14 cellular contexts compared by ENCODE assay signal in genomic region chrX:106933538-106933961, GRCh38. TPM values are rescaled to one million over a fixed set of nuclear protein-coding genes. Genes with fewer than 3 reads are reported as not detected.
A peak's percentile ranks its signal among the peaks of the same experiment; 100 is the strongest.
DNase-seq lines count a peak whose midpoint lies in the region; ATAC-seq and TF ChIP-seq lines count a peak whose summit lies in the region.
"Had no signal": no experiment of that assay in that cellular context is flagged by ENCODE, and none has a peak within 500 bp of the region (broad histone marks: within the 10 kb centered on the region; RNA-seq: fewer than 3 reads in every experiment).

No MANE protein-coding gene starts in this region.

- TF ChIP-seq CTCF in Caco-2 (IDR thresholded peaks at IDR 0.05; ENCODE audit: insufficient read depth in 1 of 2, low read depth in 1 of 2, low read length in 1 of 2, severe bottlenecking in 1 of 2, unreplicated experiment in 1 of 2) (no peak), fibroblast of the aortic adventitia (IDR thresholded peaks at IDR 0.05; ENCODE audit: insufficient read depth, low read length) (no peak), neural crest cell (conservative IDR thresholded peaks at IDR 0.05) (no peak)

- no peaks in the 10 kb centered on the region for H3K27me3 Mint-ChIP-seq in Caco-2 (ENCODE audit: insufficient read depth, unreplicated experiment)
- H3K27me3 Mint-ChIP-seq in neural crest cell (ENCODE audit: low read depth) = no peaks in the 10 kb centered on the region

- no peaks in the 10 kb centered on the region for H3K9me3 ChIP-seq in Caco-2
- H3K9me3 ChIP-seq in KOPT-K1 (ENCODE audit: insufficient read depth, low read length, poor library complexity, severe bottlenecking) = no peaks in the 10 kb centered on the region

- H3K4me1 ChIP-seq in Caco-2 = peaks cover 53% of the 10 kb centered on the region

- CTCF ChIA-PET in Caco-2 (lab: Charles Lee) = interaction anchor here (2.1 to 2.4 kb wide), 3 partner anchors 26 to 35 kb away, joined by 8 to 13 read pairs (median 10); no protein-coding TSS in a partner anchor

- DNase-seq in Caco-2 (peak; percentile 77 to 87), fibroblast of the aortic adventitia (ENCODE audit: low read depth) (peak; percentile 40), neural crest cell (ENCODE audit: low read depth, low spot score) (no peak), foreskin melanocyte (no peak), midbrain (lab: John Stamatoyannopoulos, UW) (no peak)
- DNase-seq: amygdala; effector CD8-positive, alpha-beta T cell; hypothalamus; KG1 had no signal

- peaks cover 17% of the 10 kb centered on the region for H3K36me3 Mint-ChIP-seq in Caco-2 (ENCODE audit: insufficient read depth, unreplicated experiment)
- H3K36me3 Mint-ChIP-seq in neural crest cell (ENCODE audit: low read depth) = no peaks in the 10 kb centered on the region

- peaks cover 1% of the 10 kb centered on the region; the same call in 1 of the 2 replicates for H3K36me3 ChIP-seq in Caco-2 (ENCODE audit: control insufficient read depth, insufficient read depth, low read length)
- H3K36me3 ChIP-seq in KOPT-K1 (ENCODE audit: insufficient read depth, low read length) = no peaks in the 10 kb centered on the region

- no TSS peak for BruUV-seq in Caco-2 (replicated peaks; lab: Mats Ljungman, UMichigan)

- H3K4me1 Mint-ChIP-seq in Caco-2 (ENCODE audit: low read depth, unreplicated experiment) (peaks cover 10% of the 10 kb centered on the region), neural crest cell (peaks cover 12% of the 10 kb centered on the region)

- no peak for ATAC-seq in HG02798 (IDR thresholded peaks at IDR 0.05; ENCODE audit: poor library complexity, unreplicated experiment)
- no peak for ATAC-seq in HG03469 (IDR thresholded peaks at IDR 0.05; ENCODE audit: unreplicated experiment)
- ATAC-seq: Panc1 had no signal

- H3K27ac Mint-ChIP-seq in Caco-2 (ENCODE audit: unreplicated experiment) = peak overlapping the region; percentile 84
- H3K27ac Mint-ChIP-seq in neural crest cell (ENCODE audit: unreplicated experiment) = peak overlapping the region; percentile 19

- POLR2A ChIA-PET in Caco-2 (lab: Charles Lee) = no interaction called here

- H3K4me3 Mint-ChIP-seq in Caco-2 (ENCODE audit: unreplicated experiment) (peak overlapping the region; percentile 50), neural crest cell (no peak overlapping the region)

- H3K27me3 ChIP-seq in Caco-2 (replicated peaks; ENCODE audit: control insufficient read depth, insufficient read depth, low read length) = no peaks in the 10 kb centered on the region

- intact Hi-C loops in Caco-2 (cut with micrococcal nuclease; ENCODE audit: unreplicated experiment) = loop anchor here (1.0 kb wide), 2 partner anchors 22 to 35 kb away; no protein-coding TSS in a partner anchor

- peak overlapping the region; percentile 57 for H3K27ac ChIP-seq in KOPT-K1 (ENCODE audit: low read depth, low read length, poor library complexity, severe bottlenecking)

- H3K4me3 ChIP-seq in Caco-2 (ENCODE audit: low read depth, low read length) (no peak overlapping the region), fibroblast of the aortic adventitia (ENCODE audit: low read depth, low read length) (no peak overlapping the region)

- H3K9me3 Mint-ChIP-seq in Caco-2 (ENCODE audit: unreplicated experiment) = no peaks in the 10 kb centered on the region
- H3K9me3 Mint-ChIP-seq in neural crest cell = no peaks in the 10 kb centered on the region

RNA-seq across cellular contexts. Expression of gene CLDN2, which starts 13.3 kb away (rescaled TPM):
- total RNA-seq in Caco-2 (2022) = 2.9 and 3.6 TPM in 2 replicates
- total RNA-seq in fibroblast of the aortic adventitia (ENCODE audit: low replicate concordance) = not detected in 2 replicates
- not detected in 2 replicates for total RNA-seq in neural crest cell
- total RNA-seq: ureter had no signal

RNA-seq across cellular contexts. Expression of gene RIPPLY1, which starts 30.4 kb away (rescaled TPM):
- not detected in 2 replicates for total RNA-seq in Caco-2 (2022)
- total RNA-seq in fibroblast of the aortic adventitia (ENCODE audit: low replicate concordance) = not detected in 2 replicates
- not detected in 2 replicates for total RNA-seq in neural crest cell
- total RNA-seq: ureter had no signal

Comparison
In these comparisons a context has a peak if more than half of its experiments do, and no peak if none do; other contexts are left out.
1. DNase-seq: peak in Caco-2 (2 of 2) and fibroblast of the aortic adventitia (single experiment); none in neural crest cell (single experiment), foreskin melanocyte (single experiment) and midbrain (single experiment).